Comparison of ENCODE assay signal across 20 cellular contexts in genomic region chr20:23998392-23998791, GRCh38. TPM values are rescaled to one million over a fixed set of nuclear protein-coding genes. Genes with fewer than 3 reads are reported as not detected.
DNase-seq lines count a peak whose midpoint lies in the region; ATAC-seq, FAIRE-seq and TF ChIP-seq lines count a peak whose summit lies in the region.
"Had no signal": no experiment of that assay in that cellular context is flagged by ENCODE, and none has a peak within 500 bp of the region (broad histone marks: within the 10 kb centered on the region; RNA-seq: fewer than 3 reads in every experiment).

No MANE protein-coding gene starts in this region.

- POLR2A ChIA-PET in H1 (lab: Charles Lee; ENCODE audit: partially characterized antibody), result no interaction called here

- H2BK12ac ChIP-seq in H1 (ENCODE audit: low read depth, low read length) (no peak overlapping the region), neuronal stem cell (ENCODE audit: low read length) (no peak overlapping the region)

- 94% methylated on average over 8 of the region's 8 CpGs; no CpG with 5 or more reads in 1 of the 2 experiments for WGBS in H1 (ENCODE audit: extremely low coverage in 1 of 2, insufficient coverage in 1 of 2, insufficient read length in 1 of 2, insufficient replicate concordance in 2 of 2, low coverage in 1 of 2, low lambda C conversion rate in 2 of 2, missing lambda C conversion rate in 1 of 2), 2 experiments
- WGBS in neuronal stem cell (ENCODE audit: extremely low coverage in 2 of 2, insufficient read length in 2 of 2, insufficient replicate concordance in 1 of 2), 2 donors, result no CpG with 5 or more reads among the region's 8 CpGs

- intact Hi-C loops in cardiac septum (cut with DNase I) (loop anchor here (5.0 kb wide), 2 partner anchors 66 to 331 kb away; no protein-coding TSS in a partner anchor), Right ventricle myocardium superior (cut with DNase I) (loop anchor here (5.0 kb wide), 2 partner anchors 61 to 111 kb away; no protein-coding TSS in a partner anchor)

- H3K79me2 ChIP-seq in H1 (ENCODE audit: control insufficient read depth in 1 of 2, insufficient read depth in 2 of 2, low read length in 2 of 2), result no peaks in the 10 kb centered on the region

- no peak overlapping the region for H4K8ac ChIP-seq in H1 (ENCODE audit: extremely low read depth, insufficient read depth, low read length)
- no peak overlapping the region for H4K8ac ChIP-seq in neuronal stem cell (ENCODE audit: low read depth, low read length)

- H3K56ac ChIP-seq in H1 (replicated peaks; ENCODE audit: insufficient read length, low read depth, low read length), result no peak overlapping the region

- no peak overlapping the region for H4K91ac ChIP-seq in H1 (replicated peaks; ENCODE audit: insufficient read length, low read length)
- H4K91ac ChIP-seq in neuronal stem cell (ENCODE audit: low read depth, low read length, poor library complexity), result no peak overlapping the region

- TF ChIP-seq RAD21 in H1 (IDR thresholded peaks at IDR 0.05 in 1 of 2, conservative IDR thresholded peaks at IDR 0.05 in 1 of 2; ENCODE audit: low read depth in 2 of 2, low read length in 2 of 2), result no peak; a peak in 1 of 4 replicates

- no peak overlapping the region for H2BK20ac ChIP-seq in H1 (ENCODE audit: low read length)

- FAIRE-seq in H1 (lab: Jason Lieb, UNC), result no peak
- FAIRE-seq: G401.6, GM12892 had no signal

- no peak overlapping the region for H3K9ac ChIP-seq in H1 (replicated peaks in 1 of 4; ENCODE audit: extremely low read depth in 1 of 4, low read depth in 3 of 4, low read length in 3 of 4)
- no peak overlapping the region for H3K9ac ChIP-seq in neuronal stem cell (ENCODE audit: low read depth, low read length, poor library complexity)
- H3K9ac ChIP-seq: GM23248 had no signal

- H3K36me3 ChIP-seq in H1 (ENCODE audit: control insufficient read depth in 2 of 4, insufficient read depth in 4 of 4, low read length in 3 of 4), result no peaks in the 10 kb centered on the region
- peaks cover 0 to 2% of the 10 kb centered on the region in 2 donors for H3K36me3 ChIP-seq in neuronal stem cell (replicated peaks in 1 of 2; ENCODE audit: control insufficient read depth in 2 of 2, insufficient read depth in 2 of 2, low read length in 2 of 2)

- peak; percentile 68 for DNase-seq in cardiac septum (ENCODE audit: low spot score)
- DNase-seq in Right ventricle myocardium superior, result no peak
- no peak for DNase-seq in H1 (ENCODE audit: low read depth in 1 of 2, low spot score in 2 of 2)
- no peak for DNase-seq in neuronal stem cell (ENCODE audit: low spot score)
- no peak for DNase-seq in NCI-H2227 (lab: John Stamatoyannopoulos, UW; ENCODE audit: unreplicated experiment)
- DNase-seq in activated naive CD4-positive, alpha-beta T cell treated with anti-CD3 and anti-CD28 coated beads, Interleukin-2, amount 50 U/mL, for 16 hours, result no peak
- DNase-seq: C1 segment of cervical spinal cord; Calu3; CD4-positive, alpha-beta memory T cell; COR-L47; DND-41; GM23248; H9 had no signal

- CTCF ChIA-PET in H1 (lab: Charles Lee; ENCODE audit: partially characterized antibody), result interaction anchor here (1.9 to 3.2 kb wide), 3 partner anchors 8 to 109 kb away, joined by 8 to 18 read pairs (median 10); no protein-coding TSS in a partner anchor

- no peak for ATAC-seq in Right ventricle myocardium superior (ENCODE audit: poor library complexity)
- ATAC-seq: HCT116 had no signal

- no peaks in the 10 kb centered on the region for H3K79me1 ChIP-seq in H1 (ENCODE audit: low read depth, low read length)
- H3K79me1 ChIP-seq in neuronal stem cell (ENCODE audit: low read depth, low read length), result no peaks in the 10 kb centered on the region

- TF ChIP-seq EP300 in H1 (IDR thresholded peaks at IDR 0.05; ENCODE audit: borderline replicate concordance in 1 of 2, low read depth in 2 of 2, low read length in 2 of 2), result no peak

- H4K20me1 ChIP-seq in H1 (replicated peaks in 1 of 2; ENCODE audit: control insufficient read depth in 1 of 2, insufficient read depth in 2 of 2, low read length in 2 of 2), result peaks cover 0 to 4% of the 10 kb centered on the region in 2 experiments

- H3K14ac ChIP-seq in H1 (ENCODE audit: insufficient read length), result no peak overlapping the region
- H3K14ac ChIP-seq in neuronal stem cell (ENCODE audit: low read length), result no peak overlapping the region

- H3K23me2 ChIP-seq in H1 (ENCODE audit: low read depth, low read length), result peaks cover 3% of the 10 kb centered on the region; the same call in 1 of the 2 replicates

- no peak overlapping the region for H4K5ac ChIP-seq in H1 (ENCODE audit: insufficient read length, low read depth, low read length)

- no peak overlapping the region for H3K23ac ChIP-seq in H1 (ENCODE audit: insufficient read length)
- no peak overlapping the region for H3K23ac ChIP-seq in neuronal stem cell (ENCODE audit: low read depth, low read length, poor library complexity)

- H3K27me3 ChIP-seq in H1 (replicated peaks in 1 of 4; ENCODE audit: control insufficient read depth in 3 of 4, extremely low read depth in 1 of 4, insufficient read depth in 3 of 4, low read length in 3 of 4) (no peaks in the 10 kb centered on the region), neuronal stem cell (ENCODE audit: control insufficient read depth in 3 of 3, insufficient read depth in 3 of 3, low read depth in 1 of 3, low read length in 3 of 3) (peaks cover 0 to 3% (median 0%) of the 10 kb centered on the region in 3 experiments)

- no peak overlapping the region for H2BK5ac ChIP-seq in H1 (ENCODE audit: low read depth, low read length)
- H2BK5ac ChIP-seq in neuronal stem cell (ENCODE audit: low read length), result no peak overlapping the region

- H2AFZ ChIP-seq in H1 (ENCODE audit: low read length) (no peak overlapping the region), neuronal stem cell (ENCODE audit: low read length) (no peak overlapping the region)
- H2AFZ ChIP-seq: GM23248 had no signal

- H3K4me1 ChIP-seq in H1 (replicated peaks in 1 of 4; ENCODE audit: control insufficient read depth in 3 of 4, insufficient read depth in 4 of 4, low read length in 3 of 4) (peaks cover 0 to 3% (median 0%) of the 10 kb centered on the region in 4 experiments; a peak in 1 of 7 replicates), neuronal stem cell (ENCODE audit: control insufficient read depth in 2 of 2, insufficient read depth in 1 of 2, low read depth in 1 of 2, low read length in 2 of 2) (peaks cover 0 to 6% of the 10 kb centered on the region in 2 donors)

- no peak overlapping the region for H2BK120ac ChIP-seq in H1 (replicated peaks; ENCODE audit: low read depth, low read length)
- H2BK120ac ChIP-seq in neuronal stem cell (ENCODE audit: low read depth, low read length), result no peak overlapping the region

- TF ChIP-seq POLR2A in H1 (IDR thresholded peaks at IDR 0.05; ENCODE audit: control extremely low read depth in 1 of 2, low read depth in 2 of 2, low read length in 2 of 2), result no peak

- H3K27ac ChIP-seq in H1 (ENCODE audit: low read depth, low read length) (no peak overlapping the region), neuronal stem cell (replicated peaks; ENCODE audit: low read length) (no peak overlapping the region)
- H3K27ac ChIP-seq: GM23248 had no signal

- H2AK5ac ChIP-seq in H1 (ENCODE audit: low read depth, low read length) (0 out of 2 replicates have a peak overlapping the region, but pooled peaks have one; percentile 2), neuronal stem cell (ENCODE audit: low read depth, low read length) (peak overlapping the region; percentile 39)

- H3K9me3 ChIP-seq in H1 (ENCODE audit: insufficient read depth in 2 of 2, low read depth in 1 of 2, low read length in 1 of 2), result no peaks in the 10 kb centered on the region
- peaks cover 0 to 3% of the 10 kb centered on the region in 2 donors for H3K9me3 ChIP-seq in neuronal stem cell (replicated peaks in 1 of 2; ENCODE audit: control insufficient read depth in 2 of 2, insufficient read depth in 1 of 2, low read depth in 1 of 2, low read length in 2 of 2)

- H3K4ac ChIP-seq in H1 (replicated peaks; ENCODE audit: insufficient read length, low read depth, low read length) (peak overlapping the region; percentile 23), neuronal stem cell (ENCODE audit: low read length) (no peak overlapping the region)

- H2BK15ac ChIP-seq in H1 (ENCODE audit: low read length) (no peak overlapping the region), neuronal stem cell (ENCODE audit: low read length) (no peak overlapping the region)

- H3K18ac ChIP-seq in H1 (ENCODE audit: extremely low read depth, low read length) (no peak overlapping the region), neuronal stem cell (ENCODE audit: low read length) (no peak overlapping the region)

- no peak overlapping the region for H3K4me3 ChIP-seq in H1 (ENCODE audit: extremely low read depth in 1 of 4, insufficient read depth in 2 of 4, low read depth in 3 of 4, low read length in 4 of 4)
- H3K4me3 ChIP-seq in neuronal stem cell (ENCODE audit: low read length in 2 of 2), result no peak overlapping the region
- H3K4me3 ChIP-seq: GM23248 had no signal

- no peak overlapping the region for H3K4me2 ChIP-seq in H1 (ENCODE audit: insufficient read depth in 1 of 2, low read depth in 2 of 2, low read length in 2 of 2)
- H3K4me2 ChIP-seq in neuronal stem cell (ENCODE audit: insufficient read depth, low read length, poor library complexity, severe bottlenecking), result no peak overlapping the region

- no peak for TF ChIP-seq CTCF in H1 (IDR thresholded peaks at IDR 0.05; ENCODE audit: control extremely low read depth in 1 of 3, insufficient read depth in 1 of 3, low read depth in 1 of 3, low read length in 3 of 3)

TF ChIP-seq in H1, 55 proteins besides CTCF, POLR2A, EP300 and RAD21 (continues in another document):
- TF ChIP-seq CEBPB (IDR thresholded peaks at IDR 0.05; ENCODE audit: low read depth, low read length) (no peak), TCF12 (IDR thresholded peaks at IDR 0.05; ENCODE audit: low read depth, low read length) (no peak), CREB1 (IDR thresholded peaks at IDR 0.05) (no peak), HDAC6 (IDR thresholded peaks at IDR 0.05; ENCODE audit: low read depth, low read length) (no peak), CHD2 (IDR thresholded peaks at IDR 0.05; ENCODE audit: low read length) (no peak), GTF2F1 (IDR thresholded peaks at IDR 0.05; ENCODE audit: borderline replicate concordance, low read depth, low read length) (no peak), SP4 (IDR thresholded peaks at IDR 0.05; ENCODE audit: low read length) (no peak)

RNA-seq across cellular contexts. Expression of gene GGTLC1, which starts 9.8 kb away (rescaled TPM):
- total RNA-seq in cardiac septum (not detected), Right ventricle myocardium superior (not detected)
- not detected in 2 replicates for total RNA-seq in H1 (2021; fragmentation: NEBNext Ultra II Directional; extraction: Animal tissue kit (Norgen Biotek cat#: 25700))
- polyA plus RNA-seq in H1 (2011; rRNA removed), result not detected in 2 replicates
- not detected for polyA plus RNA-seq in H1 (2011; cell fraction: cytosol; rRNA removed)
- not detected for polyA plus RNA-seq in H1 (2011; cell fraction: nucleus; rRNA removed)
- not detected in 4 replicates for polyA plus RNA-seq in H1 (2012, experiment 1 of 2)
- polyA plus RNA-seq in H1 (2012, experiment 2 of 2), result not detected
- polyA plus RNA-seq in H1 (2013, experiment 1 of 2), result not detected
- not detected for polyA plus RNA-seq in H1 (2013, experiment 2 of 2)
- not detected in 2 replicates for polyA minus RNA-seq in H1 (2011; rRNA and poly(A)+ RNA removed)
- not detected for polyA minus RNA-seq in H1 (2011; cell fraction: cytosol; rRNA and poly(A)+ RNA removed)
- polyA minus RNA-seq in H1 (2011; cell fraction: nucleus; rRNA and poly(A)+ RNA removed), result not detected
- not detected for polyA plus RNA-seq in neuronal stem cell (2013, experiment 1 of 2)
- polyA plus RNA-seq in neuronal stem cell (2013, experiment 2 of 2), result not detected
- total RNA-seq: A172; A673; Calu3; CD4-positive, alpha-beta memory T cell; GM23248; H4; H9 had no signal
- polyA plus RNA-seq: BJ; CD4-positive, alpha-beta memory T cell; GM23248 had no signal
